Comparison of ENCODE assay signal across 19 cellular contexts in the genomic region with DNA sequence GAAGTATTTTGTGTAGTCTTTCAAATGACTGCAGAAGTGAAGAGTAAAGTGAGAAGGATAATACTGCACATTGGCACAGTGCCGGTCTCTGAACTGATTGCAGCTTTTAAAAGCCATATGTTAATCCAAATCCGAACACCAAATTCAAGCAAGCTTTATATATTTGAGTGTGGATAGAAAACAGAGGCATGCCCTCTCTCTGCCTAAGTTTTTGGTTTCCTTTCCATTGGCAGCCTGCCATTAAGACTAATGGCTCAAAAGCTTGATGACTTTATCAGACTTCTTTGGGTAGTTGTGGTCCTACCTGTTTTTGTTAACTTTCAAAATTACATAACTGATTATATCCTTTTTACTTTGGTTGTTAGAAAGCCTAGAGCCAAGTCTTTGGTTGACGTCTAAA.
A peak's percentile ranks its signal among the peaks of the same experiment; 100 is the strongest.
DNase-seq lines count a peak whose midpoint lies in the region; ATAC-seq and TF ChIP-seq lines count a peak whose summit lies in the region.
"Had no signal": no experiment of that assay in that cellular context is flagged by ENCODE, and none has a peak within 500 bp of the region (broad histone marks: within the 10 kb centered on the region; RNA-seq: fewer than 3 reads in every experiment).

No MANE protein-coding gene starts in this region.

- no peak overlapping the region for H3K27ac Mint-ChIP-seq in endodermal cell
- H3K27ac Mint-ChIP-seq: activated T-helper 17 cell treated with anti-CD3 and anti-CD28 coated beads, Interleukin-2, amount 50 U/mL, for 72 hours; T-helper 1 cell treated with Interleukin-12 subunit alpha and Interleukin-12 subunit beta and Interleukin-4 antibody, amounts not matched to agents 30 μg/mL and 1 μg/mL, for 36 hours; WTC11 had no signal

- TF ChIP-seq CTCF in A673 (conservative IDR thresholded peaks at IDR 0.05; ENCODE audit: low read depth, low read length) = no peak
- TF ChIP-seq CTCF in HCT116 (IDR thresholded peaks at IDR 0.05 in 2 of 3, conservative IDR thresholded peaks at IDR 0.05 in 1 of 3; ENCODE audit: borderline replicate concordance in 1 of 3, insufficient read depth in 1 of 3, low read depth in 2 of 3, low read length in 2 of 3) = no peak
- no peak for TF ChIP-seq CTCF in endodermal cell (conservative IDR thresholded peaks at IDR 0.05)

- in situ Hi-C loops in KBM-7 (cut with MboI; ENCODE audit: low pct_unique_long_range_greater_than_20kb, low sequenced_read_pairs) = no loop called here

- no peaks in the 10 kb centered on the region for H3K27me3 Mint-ChIP-seq in endodermal cell (ENCODE audit: insufficient read depth)

- no peaks in the 10 kb centered on the region for H4K20me1 ChIP-seq in HCT116 (ENCODE audit: insufficient read depth)

- H3K9me3 ChIP-seq in A673 (ENCODE audit: low read depth, low read length, poor library complexity, severe bottlenecking) = no peaks in the 10 kb centered on the region
- no peaks in the 10 kb centered on the region for H3K9me3 ChIP-seq in HCT116 (ENCODE audit: control insufficient read depth in 1 of 2, insufficient read depth in 1 of 2, low read depth in 1 of 2, low read length in 2 of 2)
- H3K9me3 ChIP-seq in endodermal cell (ENCODE audit: control insufficient read depth, low read length) = no peaks in the 10 kb centered on the region
- H3K9me3 ChIP-seq: right lobe of liver had no signal

- H3K36me3 Mint-ChIP-seq in endodermal cell (ENCODE audit: low read depth) = peaks cover 83% of the 10 kb centered on the region

- CTCF ChIA-PET in A673 (lab: Charles Lee) = interaction anchor here (0.8 kb wide), 1 partner anchor 9 kb away, joined by 3 read pairs; no protein-coding TSS in a partner anchor
- CTCF ChIA-PET in HCT116 (lab: Charles Lee) = no interaction called here

- intact Hi-C loops in A673 (cut with micrococcal nuclease; ENCODE audit: unreplicated experiment) = no loop called here
- intact Hi-C loops in HCT116 (cut with micrococcal nuclease) = no loop called here

- POLR2A ChIA-PET in A673 (lab: Charles Lee; ENCODE audit: low non-redundant PET) (no interaction called here), HCT116 (lab: Charles Lee) (no interaction called here)

- DNase-seq in A673 (ENCODE audit: low spot score) (peak; percentile 70), HCT116 (ENCODE audit: low read depth, low spot score) (no peak), fibroblast of gingiva (ENCODE audit: low read depth) (peak; percentile 74), KBM-7 (no peak), endodermal cell (no peak), Kasumi-1 (lab: John Stamatoyannopoulos, UW) (no peak)
- no peak for DNase-seq in stimulated activated CD4-positive, alpha-beta T cell treated with anti-CD3 and anti-CD28 coated beads, Interleukin-4, amount 100 ng/mL, for 4 hours
- DNase-seq: cortex of kidney; H9; hippocampal formation; midbrain; NCI-H187; NCI-H774; right lobe of liver; stimulated activated CD4-positive, alpha-beta T cell treated with anti-CD3 and anti-CD28 coated beads, Interleukin-1b, Interleukin-23, amount 100 ng/mL, for 48 hours had no signal

- H3K4me1 Mint-ChIP-seq in endodermal cell = no peaks in the 10 kb centered on the region
- H3K4me1 Mint-ChIP-seq: activated T-helper 17 cell treated with anti-CD3 and anti-CD28 coated beads, Interleukin-2, amount 50 U/mL, for 72 hours; WTC11 had no signal

- no peak overlapping the region for H3K4me3 ChIP-seq in A673 (ENCODE audit: low read depth, low read length, poor library complexity, severe bottlenecking)
- H3K4me3 ChIP-seq in HCT116 (replicated peaks in 1 of 2; ENCODE audit: low read depth in 1 of 2, low read length in 2 of 2) = no peak overlapping the region
- H3K4me3 ChIP-seq in endodermal cell (ENCODE audit: low read length) = no peak overlapping the region
- H3K4me3 ChIP-seq: right lobe of liver had no signal

- BruUV-seq in A673 (replicated peaks; lab: Mats Ljungman, UMichigan) = no TSS peak
- no TSS peak for BruUV-seq in HCT116 (replicated peaks; lab: Mats Ljungman, UMichigan)

- H3K4me2 ChIP-seq in HCT116 (ENCODE audit: low read length) = peak overlapping the region; percentile 64

- peaks cover 38% of the 10 kb centered on the region for H3K79me2 ChIP-seq in HCT116 (ENCODE audit: insufficient read depth, low read length)

- ATAC-seq in HCT116 (no peak), SK-N-SH treated with all-trans-retinoic acid at 6 μM for 48 hours (peak; percentile 55)
- ATAC-seq: activated T-helper 17 cell treated with anti-CD3 and anti-CD28 coated beads, Interleukin-2, amount 50 U/mL, for 72 hours; right lobe of liver; WTC11 had no signal

- 90 to 99% methylated on average over 2 to 3 of the region's 3 CpGs for WGBS in endodermal cell (ENCODE audit: insufficient coverage in 1 of 2, insufficient read length in 1 of 2), 2 experiments

- TF ChIP-seq POLR2A in HCT116 (IDR thresholded peaks at IDR 0.05; ENCODE audit: borderline replicate concordance, extremely low read depth, insufficient read depth, insufficient read length) = no peak

- H3K9me2 ChIP-seq in HCT116 (ENCODE audit: insufficient read depth) = no peaks in the 10 kb centered on the region

- H3K27ac ChIP-seq in A673 (ENCODE audit: low read depth, low read length, poor library complexity, severe bottlenecking) = peak overlapping the region; percentile 32
- no peak overlapping the region for H3K27ac ChIP-seq in HCT116 (ENCODE audit: low read depth, low read length)
- no peak overlapping the region for H3K27ac ChIP-seq in endodermal cell (ENCODE audit: low read depth, low read length)
- H3K27ac ChIP-seq: right lobe of liver had no signal

- H2AFZ ChIP-seq in HCT116 (ENCODE audit: low read depth, low read length, poor library complexity, severe bottlenecking) = no peak overlapping the region

- H3K4me3 Mint-ChIP-seq in endodermal cell = no peak overlapping the region
- H3K4me3 Mint-ChIP-seq: activated T-helper 17 cell treated with anti-CD3 and anti-CD28 coated beads, Interleukin-2, amount 50 U/mL, for 72 hours; H9; T-helper 1 cell treated with Interleukin-12 subunit alpha and Interleukin-12 subunit beta and Interleukin-4 antibody, amounts not matched to agents 30 μg/mL and 1 μg/mL, for 36 hours; WTC11 had no signal

- RAD21 ChIA-PET in HCT116 (lab: Charles Lee; ENCODE audit: low non-redundant PET in 1 of 2, low total read pairs in 2 of 2, uncharacterized antibody in 2 of 2, unreplicated experiment in 2 of 2) = no interaction called here

- H3K36me3 ChIP-seq in A673 (ENCODE audit: insufficient read depth, low read length, poor library complexity, severe bottlenecking) = peaks cover 42% of the 10 kb centered on the region
- peaks cover 21 to 44% of the 10 kb centered on the region in 2 experiments for H3K36me3 ChIP-seq in HCT116 (ENCODE audit: control insufficient read depth in 1 of 2, insufficient read depth in 2 of 2, low read length in 2 of 2)
- peaks cover 92% of the 10 kb centered on the region for H3K36me3 ChIP-seq in endodermal cell (ENCODE audit: control insufficient read depth, insufficient read depth, low read length)
- H3K36me3 ChIP-seq: right lobe of liver had no signal

- H3K4me1 ChIP-seq in A673 (ENCODE audit: insufficient read depth, low read length, poor library complexity, severe bottlenecking) = peaks cover 24% of the 10 kb centered on the region
- H3K4me1 ChIP-seq in HCT116 (ENCODE audit: control insufficient read depth in 1 of 2, insufficient read depth in 2 of 2, low read length in 2 of 2) = peaks cover 24 to 71% of the 10 kb centered on the region in 2 experiments
- H3K4me1 ChIP-seq in endodermal cell (ENCODE audit: control insufficient read depth, insufficient read depth, low read length) = no peaks in the 10 kb centered on the region
- H3K4me1 ChIP-seq: right lobe of liver had no signal

- H3K9me3 Mint-ChIP-seq in endodermal cell = peaks cover 2% of the 10 kb centered on the region
- H3K9me3 Mint-ChIP-seq: activated T-helper 17 cell treated with anti-CD3 and anti-CD28 coated beads, Interleukin-2, amount 50 U/mL, for 72 hours; H9; T-helper 1 cell treated with Interleukin-12 subunit alpha and Interleukin-12 subunit beta and Interleukin-4 antibody, amounts not matched to agents 30 μg/mL and 1 μg/mL, for 36 hours; WTC11 had no signal

- peak overlapping the region; percentile 54; the same call in 1 of the 2 replicates for H3K9ac ChIP-seq in HCT116 (ENCODE audit: low read length)
- H3K9ac ChIP-seq in endodermal cell (ENCODE audit: extremely low read depth, low read length, poor library complexity, severe bottlenecking) = no peak overlapping the region

- H3K27me3 ChIP-seq in A673 (replicated peaks; ENCODE audit: insufficient read depth, low read depth, low read length, poor library complexity) (no peaks in the 10 kb centered on the region), HCT116 (ENCODE audit: insufficient read depth, low read length) (no peaks in the 10 kb centered on the region), endodermal cell (ENCODE audit: control insufficient read depth, insufficient read depth, low read length, poor library complexity, severe bottlenecking) (no peaks in the 10 kb centered on the region)
- H3K27me3 ChIP-seq: right lobe of liver had no signal

- no peak for TF ChIP-seq RAD21 in HCT116 (IDR thresholded peaks at IDR 0.05; ENCODE audit: low read depth)

TF ChIP-seq in HCT116, 20 proteins besides CTCF, POLR2A, EP300 and RAD21 (continues in another document):
- TF ChIP-seq, protein P1, sequence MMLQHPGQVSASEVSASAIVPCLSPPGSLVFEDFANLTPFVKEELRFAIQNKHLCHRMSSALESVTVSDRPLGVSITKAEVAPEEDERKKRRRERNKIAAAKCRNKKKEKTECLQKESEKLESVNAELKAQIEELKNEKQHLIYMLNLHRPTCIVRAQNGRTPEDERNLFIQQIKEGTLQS (IDR thresholded peaks at IDR 0.05) = no peak
- TF ChIP-seq EZH2phosphoT487 (IDR thresholded peaks at IDR 0.05; ENCODE audit: borderline replicate concordance) (no peak), ZNF274 (IDR thresholded peaks at IDR 0.05; ENCODE audit: low read depth, low read length) (no peak), ZFX (IDR thresholded peaks at IDR 0.05) (no peak)
- TF ChIP-seq, protein P2, sequence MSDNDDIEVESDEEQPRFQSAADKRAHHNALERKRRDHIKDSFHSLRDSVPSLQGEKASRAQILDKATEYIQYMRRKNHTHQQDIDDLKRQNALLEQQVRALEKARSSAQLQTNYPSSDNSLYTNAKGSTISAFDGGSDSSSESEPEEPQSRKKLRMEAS (IDR thresholded peaks at IDR 0.05) = no peak

TF ChIP-seq in SK-N-SH treated with all-trans-retinoic acid at 6 μM for 48 hours, 23 proteins besides CTCF, POLR2A, EP300 and RAD21 (continues in another document):
- TF ChIP-seq OSR1 (CRISPR knock-in tag; IDR thresholded peaks at IDR 0.05) (no peak), TCF4 (CRISPR knock-in tag; IDR thresholded peaks at IDR 0.05; ENCODE audit: borderline replicate concordance) (no peak), PPARA (CRISPR knock-in tag; IDR thresholded peaks at IDR 0.05; ENCODE audit: borderline replicate concordance) (no peak), GLIS3 (CRISPR knock-in tag; IDR thresholded peaks at IDR 0.05) (no peak), RARB (CRISPR knock-in tag; IDR thresholded peaks at IDR 0.05) (no peak)

Comparison
In these comparisons a context has a peak if more than half of its experiments do, and no peak if none do; other contexts are left out.
1. DNase-seq: peak in A673 (single experiment) and fibroblast of gingiva (single experiment); none in HCT116 (single experiment), KBM-7 (single experiment), endodermal cell (single experiment), Kasumi-1 (0 of 2) and stimulated activated CD4-positive, alpha-beta T cell treated with anti-CD3 and anti-CD28 coated beads, Interleukin-4, amount 100 ng/mL, for 4 hours (0 of 2).